In genomic region chr2:196130039-196130825, GRCh38 we compare ENCODE assay signal across 18 cellular contexts. TPM values are rescaled to one million over a fixed set of nuclear protein-coding genes. Genes with fewer than 3 reads are reported as not detected.
DNase-seq lines count a peak whose midpoint lies in the region; ATAC-seq, FAIRE-seq and TF ChIP-seq lines count a peak whose summit lies in the region.
"Had no signal": no experiment of that assay in that cellular context is flagged by ENCODE, and none has a peak within 500 bp of the region (broad histone marks: within the 10 kb centered on the region; RNA-seq: fewer than 3 reads in every experiment).

No MANE protein-coding gene starts in this region.

- no peak for TF ChIP-seq CTCF in nephron progenitor cell (IDR thresholded peaks at IDR 0.05)

- peak overlapping the region; percentile 4 for H3K27ac Mint-ChIP-seq in activated naive CD8-positive, alpha-beta T cell treated with anti-CD3 and anti-CD28 coated beads, Interleukin-2, amount 10 ng/mL, durations not matched to agents 7 days and 5 days
- H3K27ac Mint-ChIP-seq in activated naive CD8-positive, alpha-beta T cell treated with anti-CD3 and anti-CD28 coated beads for 36 hours, result no peak overlapping the region
- peak overlapping the region; percentile 5 for H3K27ac Mint-ChIP-seq in activated CD8-positive, alpha-beta T cell treated with anti-CD3 and anti-CD28 coated beads, Interleukin-2, amount 10 ng/mL, durations not matched to agents 7 days and 5 days
- H3K27ac Mint-ChIP-seq in nephron progenitor cell, result no peak overlapping the region
- H3K27ac Mint-ChIP-seq: activated T-helper 1 cell treated with anti-CD3 and anti-CD28 coated beads, Interleukin-12 subunit alpha, Interleukin-12 subunit beta, Interleukin-2, Interleukin-4 antibody, amounts not matched to agents 30 ng/mL and 10 ng/mL and 1 ng/mL, durations not matched to agents 14 hours and 24 hours and 36 hours; mesothelial cell of epicardium had no signal

- no peak for FAIRE-seq in small intestine (lab: Jason Lieb, UNC)
- FAIRE-seq: kidney had no signal

- no peak overlapping the region for H3K4me3 ChIP-seq in small intestine (ENCODE audit: low read depth in 1 of 2, low read length in 2 of 2)
- H3K4me3 ChIP-seq: right atrium auricular region had no signal

- peaks cover 0 to 2% of the 10 kb centered on the region in 2 donors for H3K27me3 ChIP-seq in small intestine (ENCODE audit: control insufficient read depth in 2 of 2, insufficient read depth in 2 of 2, low read length in 2 of 2)
- H3K27me3 ChIP-seq: right atrium auricular region had no signal

- POLR2A ChIA-PET in activated naive CD8-positive, alpha-beta T cell treated with anti-CD3 and anti-CD28 coated beads, Interleukin-2, amount 10 ng/mL, durations not matched to agents 7 days and 5 days (lab: Charles Lee), result interaction anchor here (0.6 to 1.3 kb wide), 2 partner anchors 18 to 125 kb away, joined by 3 to 4 read pairs; no protein-coding TSS in a partner anchor
- POLR2A ChIA-PET in activated CD8-positive, alpha-beta T cell treated with anti-CD3 and anti-CD28 coated beads, Interleukin-2, amount 10 ng/mL, durations not matched to agents 7 days and 5 days (lab: Charles Lee), result no interaction called here

- H3K27ac ChIP-seq in small intestine (ENCODE audit: low read depth in 1 of 2, low read length in 1 of 2), result no peak overlapping the region
- H3K27ac ChIP-seq: right atrium auricular region had no signal

- no peak for ATAC-seq in activated naive CD8-positive, alpha-beta T cell treated with anti-CD3 and anti-CD28 coated beads, Interleukin-2, amount 10 ng/mL, durations not matched to agents 7 days and 5 days (ENCODE audit: low read depth)
- ATAC-seq in activated CD8-positive, alpha-beta T cell treated with anti-CD3 and anti-CD28 coated beads, Interleukin-2, amount 10 ng/mL, durations not matched to agents 7 days and 5 days, result peak; percentile 20

- no peak for TF ChIP-seq EP300 in Ishikawa (IDR thresholded peaks at IDR 0.05; ENCODE audit: borderline replicate concordance)

- H3K27me3 Mint-ChIP-seq in activated naive CD8-positive, alpha-beta T cell treated with anti-CD3 and anti-CD28 coated beads, Interleukin-2, amount 10 ng/mL, durations not matched to agents 7 days and 5 days, result no peaks in the 10 kb centered on the region
- H3K27me3 Mint-ChIP-seq in activated naive CD8-positive, alpha-beta T cell treated with anti-CD3 and anti-CD28 coated beads for 36 hours, result no peaks in the 10 kb centered on the region
- no peaks in the 10 kb centered on the region for H3K27me3 Mint-ChIP-seq in activated CD8-positive, alpha-beta T cell treated with anti-CD3 and anti-CD28 coated beads, Interleukin-2, amount 10 ng/mL, durations not matched to agents 7 days and 5 days (ENCODE audit: low read depth)
- H3K27me3 Mint-ChIP-seq in nephron progenitor cell (ENCODE audit: low read depth, poor library complexity), result no peaks in the 10 kb centered on the region
- H3K27me3 Mint-ChIP-seq: activated B cell treated with CpG ODN at 0.5 μM for 24 hours had no signal

- peaks cover 22% of the 10 kb centered on the region for H3K4me1 Mint-ChIP-seq in activated naive CD8-positive, alpha-beta T cell treated with anti-CD3 and anti-CD28 coated beads, Interleukin-2, amount 10 ng/mL, durations not matched to agents 7 days and 5 days
- peaks cover 6% of the 10 kb centered on the region for H3K4me1 Mint-ChIP-seq in activated naive CD8-positive, alpha-beta T cell treated with anti-CD3 and anti-CD28 coated beads for 36 hours
- H3K4me1 Mint-ChIP-seq in activated CD8-positive, alpha-beta T cell treated with anti-CD3 and anti-CD28 coated beads, Interleukin-2, amount 10 ng/mL, durations not matched to agents 7 days and 5 days (ENCODE audit: low read depth), result peaks cover 30% of the 10 kb centered on the region
- H3K4me1 Mint-ChIP-seq in nephron progenitor cell, result no peaks in the 10 kb centered on the region
- H3K4me1 Mint-ChIP-seq: activated B cell treated with CpG ODN at 0.5 μM for 24 hours, mesothelial cell of epicardium had no signal

- peaks cover 52% of the 10 kb centered on the region for H3K36me3 Mint-ChIP-seq in activated naive CD8-positive, alpha-beta T cell treated with anti-CD3 and anti-CD28 coated beads, Interleukin-2, amount 10 ng/mL, durations not matched to agents 7 days and 5 days
- H3K36me3 Mint-ChIP-seq in activated naive CD8-positive, alpha-beta T cell treated with anti-CD3 and anti-CD28 coated beads for 36 hours, result peaks cover 61% of the 10 kb centered on the region
- peaks cover 60% of the 10 kb centered on the region for H3K36me3 Mint-ChIP-seq in activated CD8-positive, alpha-beta T cell treated with anti-CD3 and anti-CD28 coated beads, Interleukin-2, amount 10 ng/mL, durations not matched to agents 7 days and 5 days (ENCODE audit: low read depth)
- H3K36me3 Mint-ChIP-seq in nephron progenitor cell (ENCODE audit: low read depth), result peaks cover 42% of the 10 kb centered on the region

- WGBS in small intestine, 3 donors, result 94 to 97% (median 97%) methylated on average over 7 of the region's 7 CpGs

- peaks cover 5% of the 10 kb centered on the region for H3K9me3 ChIP-seq in small intestine (ENCODE audit: control insufficient read depth, low read depth)

- intact Hi-C loops in head of caudate nucleus (cut with DNase I), result no loop called here

- no peak for TF ChIP-seq RAD21 in Ishikawa (IDR thresholded peaks at IDR 0.05; ENCODE audit: low read depth)

- peak; percentile 51 for DNase-seq in activated naive CD8-positive, alpha-beta T cell treated with anti-CD3 and anti-CD28 coated beads, Interleukin-2, amount 10 ng/mL, durations not matched to agents 7 days and 5 days
- no peak for DNase-seq in activated naive CD8-positive, alpha-beta T cell treated with anti-CD3 and anti-CD28 coated beads for 36 hours
- DNase-seq in activated CD8-positive, alpha-beta T cell treated with anti-CD3 and anti-CD28 coated beads, Interleukin-2, amount 10 ng/mL, durations not matched to agents 7 days and 5 days, result peak; percentile 39
- DNase-seq in nephron progenitor cell (peak; percentile 26), small intestine (no peak), head of caudate nucleus (no peak), NCI-H345 (lab: John Stamatoyannopoulos, UW) (no peak)
- DNase-seq: activated B cell treated with CpG ODN at 0.5 μM for 24 hours; DMS79 treated with DMSO at 0.1 percent for 48 hours; kidney; NCI-H2081; NCI-H774; stimulated activated CD4-positive, alpha-beta T cell treated with anti-CD3 and anti-CD28 coated beads, Interleukin-1b, Interleukin-23, amount 100 ng/mL, for 48 hours; T-helper 1 cell had no signal

- no peaks in the 10 kb centered on the region for H3K4me1 ChIP-seq in small intestine (ENCODE audit: control insufficient read depth in 2 of 2, insufficient read depth in 1 of 2, low read depth in 1 of 2, low read length in 1 of 2)

- H3K4me3 Mint-ChIP-seq in activated naive CD8-positive, alpha-beta T cell treated with anti-CD3 and anti-CD28 coated beads, Interleukin-2, amount 10 ng/mL, durations not matched to agents 7 days and 5 days, result no peak overlapping the region
- H3K4me3 Mint-ChIP-seq in activated naive CD8-positive, alpha-beta T cell treated with anti-CD3 and anti-CD28 coated beads for 36 hours, result no peak overlapping the region
- peak overlapping the region; percentile 15 for H3K4me3 Mint-ChIP-seq in activated CD8-positive, alpha-beta T cell treated with anti-CD3 and anti-CD28 coated beads, Interleukin-2, amount 10 ng/mL, durations not matched to agents 7 days and 5 days
- no peak overlapping the region for H3K4me3 Mint-ChIP-seq in nephron progenitor cell
- H3K4me3 Mint-ChIP-seq: activated B cell treated with CpG ODN at 0.5 μM for 24 hours; activated T-helper 1 cell treated with anti-CD3 and anti-CD28 coated beads, Interleukin-12 subunit alpha, Interleukin-12 subunit beta, Interleukin-2, Interleukin-4 antibody, amounts not matched to agents 30 ng/mL and 10 ng/mL and 1 ng/mL, durations not matched to agents 14 hours and 24 hours and 36 hours; mesothelial cell of epicardium had no signal

- CTCF ChIA-PET in activated CD8-positive, alpha-beta T cell treated with anti-CD3 and anti-CD28 coated beads, Interleukin-2, amount 10 ng/mL, durations not matched to agents 7 days and 5 days (lab: Charles Lee), result interaction anchor here (1.1 kb wide), 1 partner anchor 8 kb away, joined by 4 read pairs; no protein-coding TSS in a partner anchor

- peaks cover 24% of the 10 kb centered on the region for H3K9me3 Mint-ChIP-seq in activated naive CD8-positive, alpha-beta T cell treated with anti-CD3 and anti-CD28 coated beads, Interleukin-2, amount 10 ng/mL, durations not matched to agents 7 days and 5 days
- peaks cover 49% of the 10 kb centered on the region for H3K9me3 Mint-ChIP-seq in activated naive CD8-positive, alpha-beta T cell treated with anti-CD3 and anti-CD28 coated beads for 36 hours
- peaks cover 49% of the 10 kb centered on the region for H3K9me3 Mint-ChIP-seq in activated CD8-positive, alpha-beta T cell treated with anti-CD3 and anti-CD28 coated beads, Interleukin-2, amount 10 ng/mL, durations not matched to agents 7 days and 5 days (ENCODE audit: insufficient read depth)
- peaks cover 86% of the 10 kb centered on the region for H3K9me3 Mint-ChIP-seq in nephron progenitor cell

- no peaks in the 10 kb centered on the region for H3K36me3 ChIP-seq in small intestine (ENCODE audit: control insufficient read depth in 2 of 2, insufficient read depth in 2 of 2, low read length in 2 of 2)
- H3K36me3 ChIP-seq: right atrium auricular region had no signal

TF ChIP-seq in Ishikawa, 13 proteins besides CTCF, POLR2A, EP300 and RAD21 (continues in another document):
- TF ChIP-seq ZBTB7A (IDR thresholded peaks at IDR 0.05; ENCODE audit: low read depth) (no peak), USF1 (IDR thresholded peaks at IDR 0.05) (0 out of 2 replicates have a peak, but pooled peaks have one; percentile 20)

RNA-seq across cellular contexts. Expression of gene STK17B, which starts 41.1 kb away (rescaled TPM):
- total RNA-seq in activated naive CD8-positive, alpha-beta T cell treated with anti-CD3 and anti-CD28 coated beads, Interleukin-2, amount 10 ng/mL, durations not matched to agents 7 days and 5 days, result 100 to 1,000 TPM; 476 to 483 TPM
- 100 to 1,000 TPM; 151 to 157 TPM for total RNA-seq in activated naive CD8-positive, alpha-beta T cell treated with anti-CD3 and anti-CD28 coated beads for 36 hours
- 100 to 1,000 TPM; 453 to 469 TPM for total RNA-seq in activated CD8-positive, alpha-beta T cell treated with anti-CD3 and anti-CD28 coated beads, Interleukin-2, amount 10 ng/mL, durations not matched to agents 7 days and 5 days
- 10 to 100 TPM in 2 of 3 donors, 1 to 10 TPM in 1; 6.7 to 27.7 (median 23.2) TPM for polyA plus RNA-seq in small intestine

Comparison
In these comparisons a context has a peak if more than half of its experiments do, and no peak if none do; other contexts are left out.
1. DNase-seq: peak in activated naive CD8-positive, alpha-beta T cell treated with anti-CD3 and anti-CD28 coated beads, Interleukin-2, amount 10 ng/mL, durations not matched to agents 7 days and 5 days (single experiment), activated CD8-positive, alpha-beta T cell treated with anti-CD3 and anti-CD28 coated beads, Interleukin-2, amount 10 ng/mL, durations not matched to agents 7 days and 5 days (single experiment) and nephron progenitor cell (single experiment); none in activated naive CD8-positive, alpha-beta T cell treated with anti-CD3 and anti-CD28 coated beads for 36 hours (single experiment), small intestine (single experiment), head of caudate nucleus (0 of 42) and NCI-H345 (single experiment).
2. H3K27ac Mint-ChIP-seq: peak in activated naive CD8-positive, alpha-beta T cell treated with anti-CD3 and anti-CD28 coated beads, Interleukin-2, amount 10 ng/mL, durations not matched to agents 7 days and 5 days (single experiment) and activated CD8-positive, alpha-beta T cell treated with anti-CD3 and anti-CD28 coated beads, Interleukin-2, amount 10 ng/mL, durations not matched to agents 7 days and 5 days (single experiment); none in activated naive CD8-positive, alpha-beta T cell treated with anti-CD3 and anti-CD28 coated beads for 36 hours (single experiment) and nephron progenitor cell (single experiment).